Comparison of ENCODE assay signal across 21 cellular contexts in the genomic region with DNA sequence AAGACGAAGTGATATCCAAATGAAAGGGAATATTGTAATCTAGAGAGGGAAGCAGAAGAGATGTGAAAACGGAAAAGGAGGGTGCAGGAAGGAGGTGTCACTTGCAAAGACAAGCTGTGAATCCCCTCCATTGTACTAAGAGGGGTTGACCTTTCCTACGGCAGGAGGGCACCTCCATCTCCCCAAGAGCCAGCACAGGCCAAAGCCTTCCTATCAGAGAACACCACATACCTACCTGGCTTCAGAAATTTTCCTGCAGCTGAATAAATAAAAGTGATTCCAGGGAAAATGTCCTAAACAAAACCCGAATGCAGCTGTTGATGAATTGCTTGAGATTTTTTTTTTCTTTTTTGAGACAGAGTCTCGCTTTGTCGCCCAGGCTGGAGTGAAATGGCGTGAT. TPM values are rescaled to one million over a fixed set of nuclear protein-coding genes. Genes with fewer than 3 reads are reported as not detected.
A peak's percentile ranks its signal among the peaks of the same experiment; 100 is the strongest.
DNase-seq lines count a peak whose midpoint lies in the region; ATAC-seq, FAIRE-seq and TF ChIP-seq lines count a peak whose summit lies in the region.
"Had no signal": no experiment of that assay in that cellular context is flagged by ENCODE, and none has a peak within 500 bp of the region (broad histone marks: within the 10 kb centered on the region; RNA-seq: fewer than 3 reads in every experiment).

No MANE protein-coding gene starts in this region.

- no peaks in the 10 kb centered on the region for H3K9me3 ChIP-seq in kidney (ENCODE audit: control insufficient read depth in 1 of 2, low read length in 2 of 2)
- H3K9me3 ChIP-seq: A549, HAP-1 had no signal

- no peak for ATAC-seq in GM21576 (IDR thresholded peaks at IDR 0.05; ENCODE audit: unreplicated experiment)
- ATAC-seq: A549 had no signal

- H3K36me3 Mint-ChIP-seq in nephron (ENCODE audit: low read depth): no peaks in the 10 kb centered on the region

- peaks cover 41% of the 10 kb centered on the region for H3K4me1 Mint-ChIP-seq in nephron

- H3K27me3 Mint-ChIP-seq in nephron (ENCODE audit: low read depth): peaks cover 6% of the 10 kb centered on the region

- no peak overlapping the region for H3K4me3 Mint-ChIP-seq in nephron
- H3K4me3 Mint-ChIP-seq: CD4-positive, alpha-beta T cell had no signal

- H3K27ac ChIP-seq in kidney (ENCODE audit: low read depth in 2 of 2, low read length in 2 of 2): no peak overlapping the region
- H3K27ac ChIP-seq: 22Rv1, A549, C4-2B, GM23248 had no signal

- peak overlapping the region in 2 of 3 experiments; percentile 58 to 68 for H3K27ac Mint-ChIP-seq in nephron
- H3K27ac Mint-ChIP-seq: CD4-positive, alpha-beta T cell had no signal

- intact Hi-C loops in posterior vena cava (cut with DNase I) (no loop called here), kidney (cut with DNase I) (no loop called here)

- no peak for FAIRE-seq in kidney (lab: Jason Lieb, UNC)
- FAIRE-seq: A549, G401.6, GM12891, GM19239 had no signal

- H3K9ac ChIP-seq in kidney (ENCODE audit: low read length in 2 of 2): no peak overlapping the region
- H3K9ac ChIP-seq: GM23248 had no signal

- peaks cover 0 to 5% of the 10 kb centered on the region in 2 donors for H3K4me1 ChIP-seq in kidney (ENCODE audit: control insufficient read depth in 1 of 2, insufficient read depth in 1 of 2, low read depth in 1 of 2, low read length in 2 of 2)

- no peak overlapping the region for H3K4me3 ChIP-seq in kidney (ENCODE audit: low read length in 2 of 2)
- H3K4me3 ChIP-seq: A549, GM23248, HAP-1 had no signal

- DNase-seq in DMS53 (lab: John Stamatoyannopoulos, UW) (peak; percentile 64), DMS53 treated with DMSO at 0.1 percent for 48 hours (lab: John Stamatoyannopoulos, UW; ENCODE audit: unreplicated experiment) (no peak), NCI-H146 treated with DMSO at 0.1 percent for 48 hours (lab: John Stamatoyannopoulos, UW; ENCODE audit: unreplicated experiment) (peak; percentile 43), posterior vena cava (ENCODE audit: low spot score) (peak; percentile 9), kidney (no peak), NCI-H2029 treated with DMSO at 0.1 percent for 48 hours (lab: John Stamatoyannopoulos, UW) (no peak)
- DNase-seq: AML-193; Calu3; CD4-positive, alpha-beta T cell; GM23248 had no signal

- H3K36me3 ChIP-seq in kidney (ENCODE audit: control insufficient read depth in 1 of 2, insufficient read depth in 2 of 2, low read length in 2 of 2): no peaks in the 10 kb centered on the region
- H3K36me3 ChIP-seq: HAP-1 had no signal

- no peaks in the 10 kb centered on the region for H3K9me3 Mint-ChIP-seq in nephron
- H3K9me3 Mint-ChIP-seq: CD4-positive, alpha-beta T cell had no signal

- TF ChIP-seq CTCF in nephron (IDR thresholded peaks at IDR 0.05; ENCODE audit: unreplicated experiment in 3 of 3) (no peak), kidney (IDR thresholded peaks at IDR 0.05; ENCODE audit: borderline replicate concordance, extremely low read depth, insufficient read depth) (no peak)

RNA-seq across cellular contexts. Expression of a gene that starts 14.3 kb away (rescaled TPM):
- total RNA-seq in posterior vena cava: under 1 TPM; 0.19 to 0.37 TPM
- 0.50 TPM for total RNA-seq in kidney
- polyA plus RNA-seq in kidney (ENCODE audit: insufficient read depth, low read depth, low replicate concordance): 0.28 TPM
- total RNA-seq: Calu3; CD4-positive, alpha-beta T cell; H4; HT-29 had no signal

Comparison
In these comparisons a context has a peak if more than half of its experiments do, and no peak if none do; other contexts are left out.
1. DNase-seq: peak in DMS53 (single experiment), NCI-H146 treated with DMSO at 0.1 percent for 48 hours (single experiment) and posterior vena cava (single experiment); none in DMS53 treated with DMSO at 0.1 percent for 48 hours (single experiment), kidney (single experiment) and NCI-H2029 treated with DMSO at 0.1 percent for 48 hours (single experiment).